10 cellular contexts compared by ENCODE assay signal in genomic region chrX:107135076-107135964, GRCh38. TPM values are rescaled to one million over a fixed set of nuclear protein-coding genes. Genes with fewer than 3 reads are reported as not detected.
DNase-seq lines count a peak whose midpoint lies in the region; ATAC-seq, FAIRE-seq and TF ChIP-seq lines count a peak whose summit lies in the region.
"Had no signal": no experiment of that assay in that cellular context is flagged by ENCODE, and none has a peak within 500 bp of the region (broad histone marks: within the 10 kb centered on the region; RNA-seq: fewer than 3 reads in every experiment).

No MANE protein-coding gene starts in this region.

- no peaks in the 10 kb centered on the region for H3K36me3 Mint-ChIP-seq in activated naive CD4-positive, alpha-beta T cell treated with anti-CD3 and anti-CD28 coated beads, Interleukin-2, amount 10 ng/mL, durations not matched to agents 7 days and 5 days

- no peak overlapping the region for H3K27ac ChIP-seq in HepG2 (ENCODE audit: extremely low read length, insufficient read depth, low read length)
- no peak overlapping the region for H3K27ac ChIP-seq in osteoblast (ENCODE audit: low read depth, low read length)

- peak; percentile 26 for FAIRE-seq in GM12891 (lab: Jason Lieb, UNC)
- FAIRE-seq in HepG2 (lab: Jason Lieb, UNC), result no peak

- no peaks in the 10 kb centered on the region for H3K9me3 Mint-ChIP-seq in activated naive CD4-positive, alpha-beta T cell treated with anti-CD3 and anti-CD28 coated beads, Interleukin-2, amount 10 ng/mL, durations not matched to agents 7 days and 5 days

- no peak overlapping the region for H3K4me3 Mint-ChIP-seq in activated naive CD4-positive, alpha-beta T cell treated with anti-CD3 and anti-CD28 coated beads, Interleukin-2, amount 10 ng/mL, durations not matched to agents 7 days and 5 days

- intact Hi-C loops in HepG2 (cut with micrococcal nuclease; ENCODE audit: unreplicated experiment), result no loop called here

- no peak for TF ChIP-seq POLR2A in GM12891 (IDR thresholded peaks at IDR 0.05; ENCODE audit: low read depth, low read length)
- no peak for TF ChIP-seq POLR2A in HepG2 (IDR thresholded peaks at IDR 0.05; ENCODE audit: insufficient read depth in 1 of 2, low read depth in 2 of 2, low read length in 2 of 2)

- CTCF ChIA-PET in activated naive CD4-positive, alpha-beta T cell treated with anti-CD3 and anti-CD28 coated beads, Interleukin-2, amount 10 ng/mL, durations not matched to agents 7 days and 5 days (lab: Charles Lee), result no interaction called here
- CTCF ChIA-PET in HepG2 (lab: Yijun Ruan, JAX; ENCODE audit: low intra/inter-chr PET ratio, low total read pairs), result no interaction called here

- H3K4me3 ChIP-seq in HepG2 (replicated peaks in 1 of 3; ENCODE audit: insufficient read depth in 1 of 3, low read depth in 2 of 3, low read length in 3 of 3) (no peak overlapping the region), osteoblast (ENCODE audit: insufficient read depth, low read length) (no peak overlapping the region)

- peak overlapping the region; percentile 77 for H3K27ac Mint-ChIP-seq in activated naive CD4-positive, alpha-beta T cell treated with anti-CD3 and anti-CD28 coated beads, Interleukin-2, amount 10 ng/mL, durations not matched to agents 7 days and 5 days

- TF ChIP-seq EP300 in HepG2 (IDR thresholded peaks at IDR 0.05; ENCODE audit: low read depth in 2 of 2, low read length in 2 of 2) (no peak; a peak in 1 of 4 replicates), HepG2 (CRISPR knock-in tag; IDR thresholded peaks at IDR 0.05; ENCODE audit: borderline replicate concordance) (no peak)

- no peaks in the 10 kb centered on the region for H4K20me1 ChIP-seq in HepG2 (ENCODE audit: insufficient read depth, low read length)
- no peaks in the 10 kb centered on the region for H4K20me1 ChIP-seq in osteoblast (ENCODE audit: insufficient read depth, low read length)

- no peak overlapping the region for H2AFZ ChIP-seq in HepG2 (ENCODE audit: low read length)
- H2AFZ ChIP-seq in osteoblast (ENCODE audit: low read length), result no peak overlapping the region

- peaks cover 16% of the 10 kb centered on the region for H3K4me1 Mint-ChIP-seq in activated naive CD4-positive, alpha-beta T cell treated with anti-CD3 and anti-CD28 coated beads, Interleukin-2, amount 10 ng/mL, durations not matched to agents 7 days and 5 days

- H3K36me3 ChIP-seq in HepG2 (replicated peaks in 1 of 2; ENCODE audit: control insufficient read depth in 1 of 2, insufficient read depth in 2 of 2, low read length in 2 of 2), result no peaks in the 10 kb centered on the region
- no peaks in the 10 kb centered on the region for H3K36me3 ChIP-seq in osteoblast (ENCODE audit: insufficient read depth, low read length)

- H3K9me3 ChIP-seq in HepG2 (ENCODE audit: low read length) (no peaks in the 10 kb centered on the region), osteoblast (ENCODE audit: low read depth, low read length) (no peaks in the 10 kb centered on the region)

- no TSS peak for BruUV-seq in HepG2 (replicated peaks; lab: Mats Ljungman, UMichigan)

- POLR2A ChIA-PET in HepG2 (lab: Yijun Ruan, JAX), result no interaction called here

- WGBS in HepG2 (ENCODE audit: low lambda C conversion rate), result 64% methylated on average over 5 of the region's 5 CpGs

- in situ Hi-C loops in HepG2 (cut with HindIII; ENCODE audit: extremely low pct_ligation_motif_present, low pct_unique_long_range_greater_than_20kb), result no loop called here

- H3K79me2 ChIP-seq in HepG2 (ENCODE audit: insufficient read depth, low read length) (no peaks in the 10 kb centered on the region), osteoblast (ENCODE audit: insufficient read depth, low read length) (no peaks in the 10 kb centered on the region)

- H3K27me3 ChIP-seq in HepG2 (ENCODE audit: control insufficient read depth in 1 of 2, insufficient read depth in 2 of 2, low read length in 2 of 2) (no peaks in the 10 kb centered on the region), osteoblast (ENCODE audit: insufficient read depth, low read length) (peaks cover 2% of the 10 kb centered on the region)

- ATAC-seq in HG03378 (IDR thresholded peaks at IDR 0.05; ENCODE audit: unreplicated experiment) (peak; percentile 93), HepG2 (no peak)

- no peak for DNase-seq in GM12891 (ENCODE audit: insufficient read length, low spot score)
- peak; percentile 24 for DNase-seq in activated naive CD4-positive, alpha-beta T cell treated with anti-CD3 and anti-CD28 coated beads, Interleukin-2, amount 10 ng/mL, durations not matched to agents 7 days and 5 days
- DNase-seq in HepG2 (ENCODE audit: low spot score), result peak; percentile 14
- no peak for DNase-seq in DMS 273 treated with DMSO at 0.1 percent for 48 hours (lab: John Stamatoyannopoulos, UW)
- DNase-seq in osteoblast (ENCODE audit: insufficient read length, low spot score, missing footprints), result no peak
- DNase-seq in NCI-H146 (lab: John Stamatoyannopoulos, UW), result no peak
- DNase-seq in hepatic stellate cell (ENCODE audit: low spot score), result no peak
- DNase-seq: effector CD8-positive, alpha-beta T cell; NCI-H2171 had no signal

- TF ChIP-seq CTCF in HepG2 (CRISPR knock-in tag; IDR thresholded peaks at IDR 0.05) (no peak), osteoblast (IDR thresholded peaks at IDR 0.05; ENCODE audit: extremely low read depth, low read depth, low read length) (no peak)

- H3K4me2 ChIP-seq in HepG2 (ENCODE audit: low read depth, low read length), result no peak overlapping the region
- no peak overlapping the region for H3K4me2 ChIP-seq in osteoblast (ENCODE audit: insufficient read depth, low read length)

- H3K9ac ChIP-seq in HepG2 (ENCODE audit: insufficient read depth, low read depth, low read length), result no peak overlapping the region

- H3K27me3 Mint-ChIP-seq in activated naive CD4-positive, alpha-beta T cell treated with anti-CD3 and anti-CD28 coated beads, Interleukin-2, amount 10 ng/mL, durations not matched to agents 7 days and 5 days, result no peaks in the 10 kb centered on the region

- no peak for TF ChIP-seq RAD21 in HepG2 (CRISPR knock-in tag; IDR thresholded peaks at IDR 0.05)

- peaks cover 13% of the 10 kb centered on the region; the same call in 1 of the 2 replicates for H3K4me1 ChIP-seq in HepG2 (ENCODE audit: insufficient read depth, low read length)
- H3K4me1 ChIP-seq in osteoblast (ENCODE audit: insufficient read depth, low read length), result no peaks in the 10 kb centered on the region

TF ChIP-seq in GM12891, 5 proteins besides CTCF, POLR2A, EP300 and RAD21:
- TF ChIP-seq TAF1 (IDR thresholded peaks at IDR 0.05; ENCODE audit: low read depth, low read length), result no peak
- no peak for TF ChIP-seq POLR2AphosphoS5 (IDR thresholded peaks at IDR 0.05; ENCODE audit: low read depth, low read length)
- TF ChIP-seq PAX5 (IDR thresholded peaks at IDR 0.05; ENCODE audit: insufficient read depth, low read length, severe bottlenecking), result no peak
- TF ChIP-seq SPI1 (IDR thresholded peaks at IDR 0.05; ENCODE audit: low read depth, low read length), result no peak
- no peak for TF ChIP-seq POU2F2 (IDR thresholded peaks at IDR 0.05; ENCODE audit: low read depth, low read length)

TF ChIP-seq in HepG2, 621 proteins besides CTCF, POLR2A, EP300 and RAD21 (continues in another document):
- TF ChIP-seq GATAD2A (CRISPR knock-in tag; IDR thresholded peaks at IDR 0.05), result peak; percentile 42; the same call in 1 of the 2 replicates
- no peak for TF ChIP-seq SOX6 (IDR thresholded peaks at IDR 0.05)
- TF ChIP-seq SOX6 (CRISPR knock-in tag; IDR thresholded peaks at IDR 0.05), result peak; percentile 31; the same call in 1 of the 2 replicates
- TF ChIP-seq KMT2A (CRISPR knock-in tag; IDR thresholded peaks at IDR 0.05), result no peak
- peak in 1 of 2 experiments; percentile 32; a peak in 1 of 4 replicates for TF ChIP-seq MAFK (conservative IDR thresholded peaks at IDR 0.05 in 1 of 2, IDR thresholded peaks at IDR 0.05 in 1 of 2; ENCODE audit: low read length in 2 of 2)
- TF ChIP-seq ZNF619 (CRISPR knock-in tag; IDR thresholded peaks at IDR 0.05), result no peak
- 0 out of 2 replicates have a peak, but pooled peaks have one; percentile 28 for TF ChIP-seq SOX5 (CRISPR knock-in tag; IDR thresholded peaks at IDR 0.05; ENCODE audit: borderline replicate concordance)
- TF ChIP-seq ETV5 (CRISPR knock-in tag; IDR thresholded peaks at IDR 0.05; ENCODE audit: borderline replicate concordance), result peak; percentile 58; the same call in 1 of the 2 replicates

RNA-seq across cellular contexts. Expression of gene RBM41, which starts 16.7 kb away (rescaled TPM):
- polyA plus RNA-seq in GM12891 (2012; ENCODE audit: low read depth, missing spikeins), result 5.3 TPM
- total RNA-seq in HepG2 (2016; rRNA removed; fragmentation: Illumina TruSeq; extraction: Trizol) (15.4 and 21.0 TPM in 2 replicates), osteoblast (13.8 and 15.3 TPM in 2 replicates)
- 8.2 and 8.5 TPM in 2 replicates for total RNA-seq in HepG2 (2016; cell fraction: cytosol; rRNA removed; fragmentation: Illumina TruSeq; extraction: Trizol; ENCODE audit: low read depth)
- 16.7 and 23.4 TPM in 2 replicates for total RNA-seq in HepG2 (2016; cell fraction: insoluble cytoplasmic fraction; rRNA removed; fragmentation: Illumina TruSeq; extraction: Trizol)
- 5.8 and 6.3 TPM in 2 replicates for total RNA-seq in HepG2 (2016; cell fraction: membrane; rRNA removed; fragmentation: Illumina TruSeq; extraction: Trizol)
- total RNA-seq in HepG2 (2016; cell fraction: nucleus; rRNA removed; fragmentation: Illumina TruSeq; extraction: Trizol), result 31.1 and 34.4 TPM in 2 replicates
- 5.4 and 6.5 TPM in 2 replicates for polyA plus RNA-seq in HepG2 (2011; rRNA removed)
- polyA plus RNA-seq in HepG2 (2011; cell fraction: cytosol; rRNA removed), result 1.8 and 2.4 TPM in 2 replicates
- polyA plus RNA-seq in HepG2 (2011; cell fraction: nucleus; rRNA removed), result 6.6 and 9.3 TPM in 2 replicates
- polyA plus RNA-seq in HepG2 (2012), result 9.4 and 10.0 TPM in 2 replicates
- polyA plus RNA-seq in HepG2 (2016; cell fraction: cytosol; fragmentation: Illumina TruSeq; extraction: Trizol; ENCODE audit: low read depth), result 1.1 and 1.6 TPM in 2 replicates
- polyA plus RNA-seq in HepG2 (2016; cell fraction: insoluble cytoplasmic fraction; fragmentation: Illumina TruSeq; extraction: Trizol; ENCODE audit: low read depth), result 13.6 TPM in 2 replicates
- 1.9 and 2.2 TPM in 2 replicates for polyA plus RNA-seq in HepG2 (2016; cell fraction: membrane; fragmentation: Illumina TruSeq; extraction: Trizol; ENCODE audit: low read depth)
- 34.7 and 38.9 TPM in 2 replicates for polyA plus RNA-seq in HepG2 (2016; cell fraction: nucleus; fragmentation: Illumina TruSeq; extraction: Trizol; ENCODE audit: insufficient read depth, low read depth)
- 2.9 and 9.8 TPM in 2 replicates for polyA minus RNA-seq in HepG2 (2011; rRNA and poly(A)+ RNA removed; ENCODE audit: low replicate concordance)
- 3.8 and 10.1 TPM in 2 replicates for polyA minus RNA-seq in HepG2 (2011; cell fraction: cytosol; rRNA and poly(A)+ RNA removed)
- polyA minus RNA-seq in HepG2 (2011; cell fraction: nucleus; rRNA and poly(A)+ RNA removed), result 48.9 and 56.3 TPM in 2 replicates

Comparison
In these comparisons a context has a peak if more than half of its experiments do, and no peak if none do; other contexts are left out.
1. DNase-seq: peak in activated naive CD4-positive, alpha-beta T cell treated with anti-CD3 and anti-CD28 coated beads, Interleukin-2, amount 10 ng/mL, durations not matched to agents 7 days and 5 days (single experiment) and HepG2 (single experiment); none in GM12891 (single experiment), DMS 273 treated with DMSO at 0.1 percent for 48 hours (single experiment), osteoblast (single experiment), NCI-H146 (single experiment) and hepatic stellate cell (single experiment).